8 cellular contexts compared by ENCODE assay signal in genomic region chr6:157198425-157199279, GRCh38.
DNase-seq lines count a peak whose midpoint lies in the region; ATAC-seq and TF ChIP-seq lines count a peak whose summit lies in the region.

No MANE protein-coding gene starts in this region.

- no peak for TF ChIP-seq CTCF in DND-41 (IDR thresholded peaks at IDR 0.05; ENCODE audit: borderline replicate concordance, extremely low read depth, low read length, poor library complexity, severe bottlenecking)
- no peak for TF ChIP-seq CTCF in fibroblast of lung (conservative IDR thresholded peaks at IDR 0.05 in 1 of 2, IDR thresholded peaks at IDR 0.05 in 1 of 2; ENCODE audit: low read depth in 1 of 2, low read length in 2 of 2)
- no peak for TF ChIP-seq CTCF in prostate gland (IDR thresholded peaks at IDR 0.05)

- H3K9me3 Mint-ChIP-seq in stimulated activated naive CD8-positive, alpha-beta T cell treated with anti-CD3 and anti-CD28 coated beads, Interleukin-15, amount 100 ng/mL, for 72 hours = no peaks in the 10 kb centered on the region

- no peak overlapping the region for H2AFZ ChIP-seq in DND-41 (ENCODE audit: low read depth, low read length)
- H2AFZ ChIP-seq in fibroblast of lung (ENCODE audit: low read length) = no peak overlapping the region

- DNase-seq in DND-41 = no peak
- peak; percentile 88 to 98 for DNase-seq in NCI-H524 (lab: John Stamatoyannopoulos, UW)
- DNase-seq in fibroblast of lung (ENCODE audit: low read depth in 2 of 2) = peak in 1 of 2 donors; percentile 76
- DNase-seq in prostate gland (ENCODE audit: low spot score) = peak; percentile 95
- DNase-seq in stimulated activated naive CD8-positive, alpha-beta T cell treated with anti-CD3 and anti-CD28 coated beads, Interleukin-15, amount 100 ng/mL, for 72 hours = no peak
- DNase-seq in pons (ENCODE audit: low spot score) = no peak

- peaks cover under 1% of the 10 kb centered on the region for H3K4me1 Mint-ChIP-seq in stimulated activated naive CD8-positive, alpha-beta T cell treated with anti-CD3 and anti-CD28 coated beads, Interleukin-15, amount 100 ng/mL, for 72 hours

- H3K4me2 ChIP-seq in DND-41 (ENCODE audit: insufficient read depth, low read length) (no peak overlapping the region), fibroblast of lung (ENCODE audit: extremely low read depth, insufficient read depth, low read length) (peak overlapping the region; percentile 28)

- no peak for TF ChIP-seq POLR2A in prostate gland (IDR thresholded peaks at IDR 0.05)

- 0 out of 2 replicates have a peak overlapping the region, but pooled peaks have one; percentile 13 for H3K27ac ChIP-seq in DND-41 (ENCODE audit: low read length)
- H3K27ac ChIP-seq in fibroblast of lung (ENCODE audit: insufficient read depth, low read length) = peak overlapping the region; percentile 14
- H3K27ac ChIP-seq in prostate gland = peak overlapping the region; percentile 55 to 60

- 28% methylated on average over 15 of the region's 15 CpGs for WGBS in prostate gland

- H3K4me1 ChIP-seq in DND-41 (ENCODE audit: insufficient read depth, low read length) (peaks cover 17% of the 10 kb centered on the region), fibroblast of lung (ENCODE audit: control insufficient read depth, extremely low read depth, insufficient read depth, low read length) (no peaks in the 10 kb centered on the region), prostate gland (replicated peaks) (no peaks in the 10 kb centered on the region)

- H3K79me2 ChIP-seq in DND-41 (ENCODE audit: insufficient read depth, low read length) = no peaks in the 10 kb centered on the region
- no peaks in the 10 kb centered on the region for H3K79me2 ChIP-seq in fibroblast of lung (ENCODE audit: control insufficient read depth, insufficient read depth, low read length)

- intact Hi-C loops in prostate gland (cut with DNase I) = no loop called here

- no peak overlapping the region for H3K27ac Mint-ChIP-seq in stimulated activated naive CD8-positive, alpha-beta T cell treated with anti-CD3 and anti-CD28 coated beads, Interleukin-15, amount 100 ng/mL, for 72 hours

- H3K27me3 Mint-ChIP-seq in stimulated activated naive CD8-positive, alpha-beta T cell treated with anti-CD3 and anti-CD28 coated beads, Interleukin-15, amount 100 ng/mL, for 72 hours = no peaks in the 10 kb centered on the region

- H3K9me3 ChIP-seq in DND-41 (ENCODE audit: insufficient read depth, low read length, severe bottlenecking) (no peaks in the 10 kb centered on the region), fibroblast of lung (ENCODE audit: control insufficient read depth, insufficient read depth, low read depth, low read length) (no peaks in the 10 kb centered on the region), prostate gland (no peaks in the 10 kb centered on the region)

- peaks cover 6% of the 10 kb centered on the region; the same call in 1 of the 2 replicates for H4K20me1 ChIP-seq in DND-41 (ENCODE audit: insufficient read depth, low read length)
- no peaks in the 10 kb centered on the region for H4K20me1 ChIP-seq in fibroblast of lung (ENCODE audit: control insufficient read depth, extremely low read depth, insufficient read depth, low read length)

- no peak overlapping the region for H3K4me3 Mint-ChIP-seq in stimulated activated naive CD8-positive, alpha-beta T cell treated with anti-CD3 and anti-CD28 coated beads, Interleukin-15, amount 100 ng/mL, for 72 hours

- ATAC-seq in DND-41 (ENCODE audit: insufficient read depth, low read depth) (no peak), HG03108 (IDR thresholded peaks at IDR 0.05; ENCODE audit: unreplicated experiment) (no peak), HG02642 (IDR thresholded peaks at IDR 0.05; ENCODE audit: poor library complexity, unreplicated experiment) (no peak)
- ATAC-seq in stimulated activated naive CD8-positive, alpha-beta T cell treated with anti-CD3 and anti-CD28 coated beads, Interleukin-15, amount 100 ng/mL, for 72 hours = no peak

- H3K36me3 ChIP-seq in DND-41 (ENCODE audit: insufficient read depth, low read length) = peaks cover 87% of the 10 kb centered on the region
- peaks cover 9% of the 10 kb centered on the region for H3K36me3 ChIP-seq in fibroblast of lung (ENCODE audit: control insufficient read depth, insufficient read depth, low read length)
- H3K36me3 ChIP-seq in prostate gland = peaks cover 5 to 14% of the 10 kb centered on the region in 2 donors

- no peak overlapping the region for H3K9ac ChIP-seq in DND-41 (ENCODE audit: low read depth, low read length)
- no peak overlapping the region for H3K9ac ChIP-seq in fibroblast of lung (ENCODE audit: insufficient read depth, low read length)

- H3K4me3 ChIP-seq in DND-41 (ENCODE audit: low read depth in 1 of 2, low read length in 2 of 2) = no peak overlapping the region
- H3K4me3 ChIP-seq in fibroblast of lung (replicated peaks in 1 of 4; ENCODE audit: control extremely low read depth in 1 of 4, insufficient read depth in 1 of 4, low read depth in 3 of 4, low read length in 4 of 4) = no peak overlapping the region
- H3K4me3 ChIP-seq in prostate gland = peak overlapping the region; percentile 1 to 20

- H3K27me3 ChIP-seq in DND-41 (ENCODE audit: insufficient read depth, low read length, poor library complexity) (no peaks in the 10 kb centered on the region), fibroblast of lung (ENCODE audit: control insufficient read depth, insufficient read depth, low read length) (no peaks in the 10 kb centered on the region), prostate gland (replicated peaks; ENCODE audit: insufficient read depth) (no peaks in the 10 kb centered on the region)

Comparison
In these comparisons a context has a peak if more than half of its experiments do, and no peak if none do; other contexts are left out.
1. DNase-seq: peak in NCI-H524 (2 of 2) and prostate gland (single experiment); none in DND-41 (single experiment), stimulated activated naive CD8-positive, alpha-beta T cell treated with anti-CD3 and anti-CD28 coated beads, Interleukin-15, amount 100 ng/mL, for 72 hours (0 of 2) and pons (single experiment).
2. H3K4me3 ChIP-seq: peak in prostate gland (2 of 2); none in DND-41 (0 of 2) and fibroblast of lung (0 of 4).
3. Peak in every context shown above with its lines, with median percentiles within 50 percentile points of each other: H3K27ac ChIP-seq.